In genomic region chr2:30465171-30465545, GRCh38 we compare ENCODE assay signal across 9 cellular contexts. TPM values are rescaled to one million over a fixed set of nuclear protein-coding genes. Genes with fewer than 3 reads are reported as not detected.
DNase-seq lines count a peak whose midpoint lies in the region; ATAC-seq and TF ChIP-seq lines count a peak whose summit lies in the region.
"Had no signal": no experiment of that assay in that cellular context is flagged by ENCODE, and none has a peak within 500 bp of the region (broad histone marks: within the 10 kb centered on the region; RNA-seq: fewer than 3 reads in every experiment).

No MANE protein-coding gene starts in this region.

- no peak for TF ChIP-seq CTCF in left lung (IDR thresholded peaks at IDR 0.05)
- no peak for TF ChIP-seq CTCF in tibial artery (IDR thresholded peaks at IDR 0.05)
- TF ChIP-seq CTCF in BE2C (IDR thresholded peaks at IDR 0.05; ENCODE audit: low read depth, low read length): no peak

- H3K36me3 ChIP-seq in left lung (no peaks in the 10 kb centered on the region), tibial artery (no peaks in the 10 kb centered on the region), BE2C (no peaks in the 10 kb centered on the region)

- H3K9me3 ChIP-seq in left lung (peaks cover 0 to 3% of the 10 kb centered on the region in 2 donors), tibial artery (no peaks in the 10 kb centered on the region), BE2C (0 out of 2 replicates have a peak, but pooled peaks cover 2% of the 10 kb centered on the region)

- ATAC-seq in Right ventricle myocardium superior (ENCODE audit: poor library complexity) (peak; percentile 24), left lung (no peak), GM18517 (IDR thresholded peaks at IDR 0.05; ENCODE audit: unreplicated experiment) (no peak)
- no peak for ATAC-seq in activated T-helper 17 cell treated with anti-CD3 and anti-CD28 coated beads, Interleukin-2, amount 50 U/mL, for 72 hours (replicated peaks)

- no peaks in the 10 kb centered on the region for H3K27me3 Mint-ChIP-seq in activated T-helper 17 cell treated with anti-CD3 and anti-CD28 coated beads, Interleukin-2, amount 50 U/mL, for 72 hours

- H3K9me3 Mint-ChIP-seq in activated T-helper 17 cell treated with anti-CD3 and anti-CD28 coated beads, Interleukin-2, amount 50 U/mL, for 72 hours: no peaks in the 10 kb centered on the region

- peak overlapping the region; percentile 30 for H3K4me3 Mint-ChIP-seq in activated T-helper 17 cell treated with anti-CD3 and anti-CD28 coated beads, Interleukin-2, amount 50 U/mL, for 72 hours

- H3K4me3 ChIP-seq in left lung (no peak overlapping the region), tibial artery (peak overlapping the region in 1 of 2 donors; percentile 26), BE2C (ENCODE audit: low read depth, low read length) (no peak overlapping the region)

- no peaks in the 10 kb centered on the region for H3K27me3 ChIP-seq in left lung
- no peaks in the 10 kb centered on the region for H3K27me3 ChIP-seq in tibial artery
- no peaks in the 10 kb centered on the region for H3K27me3 ChIP-seq in BE2C

- intact Hi-C loops in Right ventricle myocardium superior (cut with DNase I): no loop called here
- intact Hi-C loops in cardiac septum (cut with DNase I): no loop called here
- intact Hi-C loops in left lung (cut with DNase I): no loop called here
- intact Hi-C loops in tibial artery (cut with DNase I; ENCODE audit: low total_unique reads): no loop called here

- H3K4me1 Mint-ChIP-seq in activated T-helper 17 cell treated with anti-CD3 and anti-CD28 coated beads, Interleukin-2, amount 50 U/mL, for 72 hours: peaks cover 10% of the 10 kb centered on the region

- H3K4me1 ChIP-seq in left lung (no peaks in the 10 kb centered on the region), tibial artery (peaks cover 0 to 17% (median 4%) of the 10 kb centered on the region in 4 donors), BE2C (peaks cover 9% of the 10 kb centered on the region)

- DNase-seq in Right ventricle myocardium superior (no peak), cardiac septum (ENCODE audit: low spot score) (no peak), left lung (no peak), tibial artery (no peak), BE2C (no peak), COR-L47 (lab: John Stamatoyannopoulos, UW) (no peak)
- DNase-seq: NCI-H2107 had no signal

- H3K36me3 Mint-ChIP-seq in activated T-helper 17 cell treated with anti-CD3 and anti-CD28 coated beads, Interleukin-2, amount 50 U/mL, for 72 hours (ENCODE audit: low read depth): no peaks in the 10 kb centered on the region

- H3K27ac ChIP-seq in left lung (peak overlapping the region; percentile 18 to 23), tibial artery (peak overlapping the region; percentile 58 to 66)

- peak overlapping the region; percentile 78 for H3K27ac Mint-ChIP-seq in activated T-helper 17 cell treated with anti-CD3 and anti-CD28 coated beads, Interleukin-2, amount 50 U/mL, for 72 hours

RNA-seq across cellular contexts. Expression of gene LCLAT1, which starts 18.1 kb away (rescaled TPM):
- total RNA-seq in Right ventricle myocardium superior (26.3 TPM), cardiac septum (39.9 TPM), left lung (10 to 100 TPM; 16.1 to 24.9 TPM)
- 10 to 100 TPM; 14.5 to 18.0 TPM for total RNA-seq in activated T-helper 17 cell treated with anti-CD3 and anti-CD28 coated beads, Interleukin-2, amount 50 U/mL, for 72 hours
- polyA plus RNA-seq in BE2C (2012; ENCODE audit: insufficient read depth, insufficient read length, low read depth): 22.7 TPM
